ENCODE assay signal across 8 cellular contexts in the genomic region with DNA sequence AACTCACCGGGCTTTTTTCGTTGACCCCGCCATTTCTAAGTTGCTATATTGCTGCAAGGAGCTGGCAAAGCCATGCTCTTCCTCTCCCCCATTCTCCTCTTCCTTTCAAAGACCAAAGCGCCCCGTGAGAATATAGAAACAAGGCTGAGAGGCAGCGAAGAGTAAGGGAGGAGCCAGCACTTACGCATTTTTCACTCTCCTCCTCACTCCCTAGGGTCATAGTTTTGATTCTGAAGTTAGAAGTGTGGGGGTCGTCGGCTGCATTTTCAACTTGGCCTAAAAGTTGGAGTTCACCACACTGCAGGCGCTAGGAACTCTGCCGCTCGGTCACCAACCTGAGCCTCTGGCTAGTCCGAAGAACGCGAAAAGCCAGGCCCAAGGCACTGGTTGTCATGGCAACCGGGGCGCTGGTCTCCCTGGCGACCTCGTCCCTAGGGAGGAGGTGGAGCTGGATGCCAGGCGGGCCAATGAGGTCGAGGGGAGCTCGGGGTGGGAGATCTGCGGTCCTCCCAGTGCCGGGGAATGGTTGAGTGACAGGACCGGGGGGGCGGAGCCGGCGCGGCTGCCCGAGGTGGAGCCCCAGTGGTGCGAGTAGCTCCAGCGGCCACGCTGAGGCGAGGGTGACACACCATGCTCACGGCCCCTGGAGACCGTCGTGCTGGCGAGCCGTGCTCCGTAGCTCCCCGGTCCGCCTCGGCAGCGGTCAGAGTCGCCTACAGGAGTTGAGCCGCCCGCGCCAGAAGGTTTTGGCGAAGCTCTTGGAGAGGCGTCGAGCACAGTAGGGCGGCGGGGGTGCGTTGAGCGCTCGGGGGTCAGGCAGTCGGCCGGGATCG. TPM values are rescaled to one million over a fixed set of nuclear protein-coding genes. Genes with fewer than 3 reads are reported as not detected.
DNase-seq lines count a peak whose midpoint lies in the region; ATAC-seq, FAIRE-seq and TF ChIP-seq lines count a peak whose summit lies in the region.

TSS of gene PTPN13 (plus strand) at position 590 of the 833 bp plus-strand sequence. CDS start 40,942 bp downstream, outside the sequence.

- peak within 1 kb of the TSS; percentile 77 for H2BK15ac ChIP-seq in mesenchymal stem cell (ENCODE audit: low read depth, poor library complexity, severe bottlenecking)

- peak within 1 kb of the TSS in 1 of 2 experiments; percentile 97 for H3K23ac ChIP-seq in mesenchymal stem cell (ENCODE audit: low read length in 2 of 2)

- H4K8ac ChIP-seq in mesenchymal stem cell (ENCODE audit: low read length): peak within 1 kb of the TSS; percentile 72

- H3K4ac ChIP-seq in mesenchymal stem cell (ENCODE audit: low read depth in 1 of 2, low read length in 2 of 2): peak within 1 kb of the TSS; percentile 61 to 71

- H3K4me2 ChIP-seq in mesenchymal stem cell (ENCODE audit: low read length, poor library complexity, severe bottlenecking): peak within 1 kb of the TSS; percentile 75

- H3K9me3 ChIP-seq in mesenchymal stem cell (ENCODE audit: control insufficient read depth, low read length): no peaks in the 10 kb centered on the region

- peak within 1 kb of the TSS; percentile 47 for H4K91ac ChIP-seq in mesenchymal stem cell (ENCODE audit: low read length)

- peak within 1 kb of the TSS; percentile 49 for H2BK120ac ChIP-seq in mesenchymal stem cell (ENCODE audit: low read depth, low read length)

- peaks cover 7% of the 10 kb centered on the region for H3K4me1 ChIP-seq in mesenchymal stem cell (ENCODE audit: control insufficient read depth, insufficient read depth, low read depth, low read length)

- H3K27me3 ChIP-seq in BJ (ENCODE audit: control insufficient read depth, insufficient read depth, low read length) (no peaks in the 10 kb centered on the region), mesenchymal stem cell (ENCODE audit: control insufficient read depth in 1 of 2, insufficient read depth in 1 of 2, low read length in 2 of 2) (no peaks in the 10 kb centered on the region)

- 2% methylated on average over 27 of the region's 59 CpGs for WGBS in mesenchymal stem cell

- DNase-seq in BJ (ENCODE audit: low read depth) (peak; percentile 92), NCI-H748 treated with DMSO at 0.1 percent for 48 hours (lab: John Stamatoyannopoulos, UW) (peak; percentile 72), mesenchymal stem cell (peak; percentile 99)
- peak; percentile 16 to 44 (median 23) for DNase-seq in activated CD8-positive, alpha-beta memory T cell treated with anti-CD3 and anti-CD28 coated beads for 48 hours (ENCODE audit: low read depth in 2 of 3, low spot score in 2 of 3)
- DNase-seq in stimulated activated CD4-positive, alpha-beta T cell treated with anti-CD3 and anti-CD28 coated beads, TNF-alpha, amount 100 ng/mL, for 48 hours (ENCODE audit: low read depth in 3 of 3): peak; percentile 45 to 57 (median 54)

- peak within 1 kb of the TSS; percentile 90 for H2BK5ac ChIP-seq in mesenchymal stem cell (ENCODE audit: low read depth, low read length, poor library complexity, severe bottlenecking)

- no peaks in the 10 kb centered on the region; the same call in 1 of the 2 replicates for H3K36me3 ChIP-seq in BJ (ENCODE audit: control insufficient read depth, insufficient read depth, low read length)
- H3K36me3 ChIP-seq in mesenchymal stem cell (ENCODE audit: control insufficient read depth in 1 of 2, insufficient read depth in 2 of 2, low read depth in 1 of 2, low read length in 2 of 2): no peaks in the 10 kb centered on the region

- CTCF ChIA-PET in BJ (lab: Yijun Ruan, JAX): interaction anchor here (0.5 to 5.0 kb wide), 5 partner anchors 9 to 435 kb away, joined by 3 to 23 read pairs (median 4); no protein-coding TSS in a partner anchor

- H2AK5ac ChIP-seq in mesenchymal stem cell (ENCODE audit: low read length, severe bottlenecking): peak within 1 kb of the TSS; percentile 81

- no peak for TF ChIP-seq CTCF in BJ (IDR thresholded peaks at IDR 0.05; ENCODE audit: insufficient read depth, low read depth, low read length)

- H2BK12ac ChIP-seq in mesenchymal stem cell (ENCODE audit: low read length in 2 of 2): peak within 1 kb of the TSS; percentile 42 to 95

- H2AFZ ChIP-seq in mesenchymal stem cell (ENCODE audit: low read depth, low read length): peak within 1 kb of the TSS; percentile 49

- ATAC-seq in GM19324 (IDR thresholded peaks at IDR 0.05; ENCODE audit: low FRiP score, unreplicated experiment): peak; percentile 99
- peak; percentile 97 for ATAC-seq in HG03442 (IDR thresholded peaks at IDR 0.05; ENCODE audit: unreplicated experiment)

- POLR2A ChIA-PET in BJ (lab: Charles Lee): no interaction called here

- H3K27ac ChIP-seq in mesenchymal stem cell (ENCODE audit: low read length, poor library complexity, severe bottlenecking): peak within 1 kb of the TSS; percentile 93

- H3K18ac ChIP-seq in mesenchymal stem cell (ENCODE audit: low read depth in 1 of 2, low read length in 2 of 2): peak within 1 kb of the TSS; percentile 59 to 98

- peak; percentile 93 for FAIRE-seq in endometrium (lab: Jason Lieb, UNC)

- peak within 1 kb of the TSS in 1 of 2 experiments; percentile 98 for H3K14ac ChIP-seq in mesenchymal stem cell (ENCODE audit: low read length in 2 of 2)

- peak within 1 kb of the TSS; percentile 93 for H3K9ac ChIP-seq in mesenchymal stem cell (ENCODE audit: low read length)

- peaks cover 1% of the 10 kb centered on the region for H3K79me1 ChIP-seq in mesenchymal stem cell (replicated peaks; ENCODE audit: low read length, poor library complexity, severe bottlenecking)

- peak within 1 kb of the TSS; percentile 92 for H3K4me3 ChIP-seq in BJ (ENCODE audit: low read depth, low read length)
- peak within 1 kb of the TSS; percentile 89 to 93 for H3K4me3 ChIP-seq in mesenchymal stem cell (ENCODE audit: insufficient read depth in 1 of 2, low read depth in 1 of 2, low read length in 2 of 2)

RNA-seq across cellular contexts. Expression of gene PTPN13, which starts in this region (rescaled TPM):
- polyA plus RNA-seq in BJ (2011; rRNA removed): 19.4 and 38.4 TPM in 2 replicates
- polyA minus RNA-seq in BJ (2011; rRNA and poly(A)+ RNA removed): 39.9 and 50.2 TPM in 2 replicates
- polyA plus RNA-seq in mesenchymal stem cell (2013, experiment 1 of 2): 19.4 TPM
- 19.1 TPM for polyA plus RNA-seq in mesenchymal stem cell (2013, experiment 2 of 2)

Comparison
In these comparisons a context has a peak if more than half of its experiments do, and no peak if none do; other contexts are left out.
1. Peak in every context shown above with its lines: DNase-seq, ATAC-seq, H3K4me3 ChIP-seq and H3K27ac ChIP-seq.
2. DNase-seq: peak in every context shown above with its lines; median percentile 99 in mesenchymal stem cell; 92 in BJ; 72 in NCI-H748 treated with DMSO at 0.1 percent for 48 hours; 54 in stimulated activated CD4-positive, alpha-beta T cell treated with anti-CD3 and anti-CD28 coated beads, TNF-alpha, amount 100 ng/mL, for 48 hours; 23 in activated CD8-positive, alpha-beta memory T cell treated with anti-CD3 and anti-CD28 coated beads for 48 hours.